ENCODE assay signal across 16 cellular contexts in genomic region chr15:43905755-43906154, GRCh38.
A peak's percentile ranks its signal among the peaks of the same experiment; 100 is the strongest.
DNase-seq lines count a peak whose midpoint lies in the region; ATAC-seq, FAIRE-seq and TF ChIP-seq lines count a peak whose summit lies in the region.
"Had no signal": no experiment of that assay in that cellular context is flagged by ENCODE, and none has a peak within 500 bp of the region (broad histone marks: within the 10 kb centered on the region; RNA-seq: fewer than 3 reads in every experiment).

No MANE protein-coding gene starts in this region.

- no peak overlapping the region for H3K4me3 Mint-ChIP-seq in nephron progenitor cell
- no peak overlapping the region for H3K4me3 Mint-ChIP-seq in effector memory CD8-positive, alpha-beta T cell
- H3K4me3 Mint-ChIP-seq: B cell; CD4-positive, alpha-beta T cell had no signal

- peaks cover 24% of the 10 kb centered on the region for H3K4me1 Mint-ChIP-seq in nephron progenitor cell
- H3K4me1 Mint-ChIP-seq in effector memory CD8-positive, alpha-beta T cell (ENCODE audit: low read depth in 2 of 2), result peaks cover 0 to 7% of the 10 kb centered on the region in 2 donors

- no peak overlapping the region for H3K18ac ChIP-seq in H1 (ENCODE audit: extremely low read depth, low read length)

- CTCF ChIA-PET in H1 (lab: Charles Lee; ENCODE audit: partially characterized antibody), result interaction anchor here (0.9 to 7.3 kb wide), 7 partner anchors 8 to 160 kb away, joined by 3 to 86 read pairs (median 5); no protein-coding TSS in a partner anchor

- H3K27me3 ChIP-seq in HUES48 (ENCODE audit: control insufficient read depth, insufficient read depth, low read length) (no peaks in the 10 kb centered on the region), H1 (replicated peaks in 1 of 4; ENCODE audit: control insufficient read depth in 3 of 4, extremely low read depth in 1 of 4, insufficient read depth in 3 of 4, low read length in 3 of 4) (no peaks in the 10 kb centered on the region)

- DNase-seq in H1 (ENCODE audit: low read depth in 1 of 2, low spot score in 2 of 2), result no peak
- no peak for DNase-seq in nephron progenitor cell
- DNase-seq in NCI-H2196 treated with DMSO at 0.1 percent for 48 hours (lab: John Stamatoyannopoulos, UW; ENCODE audit: unreplicated experiment), result no peak
- DNase-seq in effector memory CD8-positive, alpha-beta T cell, result no peak
- DNase-seq: C1 segment of cervical spinal cord; CD4-positive, alpha-beta T cell; COR-L47; DMS53 had no signal

- peak overlapping the region; percentile 6 for H3K27ac Mint-ChIP-seq in nephron progenitor cell
- no peak overlapping the region for H3K27ac Mint-ChIP-seq in effector memory CD8-positive, alpha-beta T cell
- H3K27ac Mint-ChIP-seq: B cell; CD4-positive, alpha-beta T cell had no signal

- no peak overlapping the region for H4K5ac ChIP-seq in H1 (ENCODE audit: insufficient read length, low read depth, low read length)

- no peak overlapping the region for H2BK15ac ChIP-seq in H1 (ENCODE audit: low read length)

- H3K79me2 ChIP-seq in H1 (ENCODE audit: control insufficient read depth in 1 of 2, insufficient read depth in 2 of 2, low read length in 2 of 2), result no peaks in the 10 kb centered on the region

- no peak overlapping the region for H3K23ac ChIP-seq in H1 (ENCODE audit: insufficient read length)

- H4K20me1 ChIP-seq in H1 (replicated peaks in 1 of 2; ENCODE audit: control insufficient read depth in 1 of 2, insufficient read depth in 2 of 2, low read length in 2 of 2), result no peaks in the 10 kb centered on the region

- TF ChIP-seq POLR2A in H1 (IDR thresholded peaks at IDR 0.05; ENCODE audit: control extremely low read depth in 1 of 2, low read depth in 2 of 2, low read length in 2 of 2), result no peak

- no peak overlapping the region for H3K56ac ChIP-seq in H1 (replicated peaks; ENCODE audit: insufficient read length, low read depth, low read length)

- H3K27ac ChIP-seq in HUES48 (ENCODE audit: low read depth, low read length) (peak overlapping the region; percentile 2), VCaP (peak overlapping the region; percentile 15; the same call in 1 of the 2 replicates), H1 (ENCODE audit: low read depth, low read length) (no peak overlapping the region)

- POLR2A ChIA-PET in H1 (lab: Charles Lee; ENCODE audit: partially characterized antibody), result interaction anchor here (1.2 to 1.4 kb wide), 2 partner anchors 18 to 71 kb away, joined by 3 read pairs; no protein-coding TSS in a partner anchor

- no peak overlapping the region for H3K4ac ChIP-seq in H1 (replicated peaks; ENCODE audit: insufficient read length, low read depth, low read length)

- no peak overlapping the region for H3K14ac ChIP-seq in H1 (ENCODE audit: insufficient read length)

- H2BK5ac ChIP-seq in H1 (ENCODE audit: low read depth, low read length), result no peak overlapping the region

- no peak overlapping the region for H3K9ac ChIP-seq in HUES48 (ENCODE audit: low read depth, low read length)
- no peak overlapping the region for H3K9ac ChIP-seq in H1 (replicated peaks in 1 of 4; ENCODE audit: extremely low read depth in 1 of 4, low read depth in 3 of 4, low read length in 3 of 4)

- no peak overlapping the region for H4K8ac ChIP-seq in H1 (ENCODE audit: extremely low read depth, insufficient read depth, low read length)

- no peak overlapping the region for H2AFZ ChIP-seq in H1 (ENCODE audit: low read length)

- H3K4me1 ChIP-seq in HUES48 (ENCODE audit: control insufficient read depth, insufficient read depth, low read length), result peaks cover 12% of the 10 kb centered on the region
- H3K4me1 ChIP-seq in H1 (replicated peaks in 1 of 4; ENCODE audit: control insufficient read depth in 3 of 4, insufficient read depth in 4 of 4, low read length in 3 of 4), result peaks cover 0 to 5% (median 2%) of the 10 kb centered on the region in 4 experiments; a peak in 3 of 7 replicates

- no peaks in the 10 kb centered on the region for H3K9me3 Mint-ChIP-seq in nephron progenitor cell
- no peaks in the 10 kb centered on the region for H3K9me3 Mint-ChIP-seq in effector memory CD8-positive, alpha-beta T cell
- H3K9me3 Mint-ChIP-seq: CD4-positive, alpha-beta T cell had no signal

- 95% methylated on average over 7 of the region's 7 CpGs; no CpG with 5 or more reads in 1 of the 2 experiments for WGBS in H1 (ENCODE audit: extremely low coverage in 1 of 2, insufficient coverage in 1 of 2, insufficient read length in 1 of 2, insufficient replicate concordance in 2 of 2, low coverage in 1 of 2, low lambda C conversion rate in 2 of 2, missing lambda C conversion rate in 1 of 2), 2 experiments

- H3K4me3 ChIP-seq in HUES48 (ENCODE audit: low read depth, low read length) (no peak overlapping the region), H1 (ENCODE audit: extremely low read depth in 1 of 4, insufficient read depth in 2 of 4, low read depth in 3 of 4, low read length in 4 of 4) (no peak overlapping the region)

- TF ChIP-seq CTCF in VCaP (conservative IDR thresholded peaks at IDR 0.05) (no peak), H1 (IDR thresholded peaks at IDR 0.05; ENCODE audit: control extremely low read depth in 1 of 3, insufficient read depth in 1 of 3, low read depth in 1 of 3, low read length in 3 of 3) (no peak), nephron progenitor cell (IDR thresholded peaks at IDR 0.05) (no peak)

- no peaks in the 10 kb centered on the region for H3K27me3 Mint-ChIP-seq in nephron progenitor cell (ENCODE audit: low read depth, poor library complexity)
- H3K27me3 Mint-ChIP-seq in effector memory CD8-positive, alpha-beta T cell, result peaks cover 0 to 11% of the 10 kb centered on the region in 2 donors
- H3K27me3 Mint-ChIP-seq: B cell; CD4-positive, alpha-beta T cell had no signal

- no peaks in the 10 kb centered on the region for H3K36me3 Mint-ChIP-seq in nephron progenitor cell (ENCODE audit: low read depth)
- H3K36me3 Mint-ChIP-seq in effector memory CD8-positive, alpha-beta T cell (ENCODE audit: insufficient read depth), result no peaks in the 10 kb centered on the region

- H2BK12ac ChIP-seq in H1 (ENCODE audit: low read depth, low read length), result no peak overlapping the region

- peak overlapping the region; percentile 29; the same call in 1 of the 2 replicates for H2BK20ac ChIP-seq in H1 (ENCODE audit: low read length)

- no peaks in the 10 kb centered on the region for H3K9me3 ChIP-seq in HUES48 (ENCODE audit: control insufficient read depth, insufficient read depth, low read length)
- H3K9me3 ChIP-seq in H1 (ENCODE audit: insufficient read depth in 2 of 2, low read depth in 1 of 2, low read length in 1 of 2), result no peaks in the 10 kb centered on the region

- no peaks in the 10 kb centered on the region for H3K23me2 ChIP-seq in H1 (ENCODE audit: low read depth, low read length)

- ATAC-seq in HG03025 (IDR thresholded peaks at IDR 0.05; ENCODE audit: low FRiP score, unreplicated experiment), result no peak
- ATAC-seq in effector memory CD8-positive, alpha-beta T cell (replicated peaks), result no peak
- ATAC-seq: HepG2 had no signal

- TF ChIP-seq EP300 in H1 (IDR thresholded peaks at IDR 0.05; ENCODE audit: borderline replicate concordance in 1 of 2, low read depth in 2 of 2, low read length in 2 of 2), result no peak

- H4K91ac ChIP-seq in H1 (replicated peaks; ENCODE audit: insufficient read length, low read length), result no peak overlapping the region

- H3K36me3 ChIP-seq in HUES48 (ENCODE audit: control insufficient read depth, insufficient read depth, low read length) (0 out of 2 replicates have a peak, but pooled peaks cover 7% of the 10 kb centered on the region), H1 (ENCODE audit: control insufficient read depth in 2 of 4, insufficient read depth in 4 of 4, low read length in 3 of 4) (peaks cover 0 to 2% (median 0%) of the 10 kb centered on the region in 4 experiments; a peak in 2 of 8 replicates)

- no peak for FAIRE-seq in H1 (lab: Jason Lieb, UNC)
- FAIRE-seq: A204.1, D721Med, H54, HepG2 had no signal

- no peaks in the 10 kb centered on the region for H3K79me1 ChIP-seq in H1 (ENCODE audit: low read depth, low read length)

- no peak overlapping the region for H2BK120ac ChIP-seq in H1 (replicated peaks; ENCODE audit: low read depth, low read length)

- no peak overlapping the region; the same call in 1 of the 2 replicates for H2AK5ac ChIP-seq in H1 (ENCODE audit: low read depth, low read length)

- TF ChIP-seq RAD21 in H1 (IDR thresholded peaks at IDR 0.05 in 1 of 2, conservative IDR thresholded peaks at IDR 0.05 in 1 of 2; ENCODE audit: low read depth in 2 of 2, low read length in 2 of 2), result no peak

- H3K4me2 ChIP-seq in H1 (ENCODE audit: insufficient read depth in 1 of 2, low read depth in 2 of 2, low read length in 2 of 2), result no peak overlapping the region

TF ChIP-seq in H1, 55 proteins besides CTCF, POLR2A, EP300 and RAD21:
- TF ChIP-seq RNF2 (IDR thresholded peaks at IDR 0.05; ENCODE audit: borderline replicate concordance, low read depth, low read length, missing control alignments, poor library complexity, severe bottlenecking) (no peak), CHD1 (IDR thresholded peaks at IDR 0.05; ENCODE audit: low read depth, low read length) (no peak), SP2 (IDR thresholded peaks at IDR 0.05; ENCODE audit: low read length) (no peak), E2F6 (IDR thresholded peaks at IDR 0.05) (no peak), HDAC6 (IDR thresholded peaks at IDR 0.05; ENCODE audit: low read depth, low read length) (no peak), SUZ12 (IDR thresholded peaks at IDR 0.05; ENCODE audit: low read length) (no peak), SP1 (IDR thresholded peaks at IDR 0.05; ENCODE audit: low read depth, low read length) (no peak)
